20 cellular contexts compared by ENCODE assay signal in genomic region chr10:119257894-119258293, GRCh38. TPM values are rescaled to one million over a fixed set of nuclear protein-coding genes. Genes with fewer than 3 reads are reported as not detected.
A peak's percentile ranks its signal among the peaks of the same experiment; 100 is the strongest.
DNase-seq lines count a peak whose midpoint lies in the region; ATAC-seq and TF ChIP-seq lines count a peak whose summit lies in the region.
"Had no signal": no experiment of that assay in that cellular context is flagged by ENCODE, and none has a peak within 500 bp of the region (broad histone marks: within the 10 kb centered on the region; RNA-seq: fewer than 3 reads in every experiment).

No MANE protein-coding gene starts in this region.

- H3K9me3 ChIP-seq in A673 (ENCODE audit: low read depth, low read length, poor library complexity, severe bottlenecking), result no peaks in the 10 kb centered on the region
- H3K9me3 ChIP-seq in HEK293 (ENCODE audit: control insufficient read depth, insufficient read depth, low read depth, low read length), result no peaks in the 10 kb centered on the region
- H3K9me3 ChIP-seq: MG63 had no signal

- peak overlapping the region; percentile 91 for H3K27ac Mint-ChIP-seq in endothelial cell (ENCODE audit: unreplicated experiment)
- peak overlapping the region in 6 of 10 donors; percentile 3 to 87 (median 16) for H3K27ac Mint-ChIP-seq in naive thymus-derived CD8-positive, alpha-beta T cell

- H3K4me1 Mint-ChIP-seq in endothelial cell (ENCODE audit: unreplicated experiment), result peaks cover 44% of the 10 kb centered on the region
- peaks cover 6 to 20% (median 13%) of the 10 kb centered on the region in 4 donors for H3K4me1 Mint-ChIP-seq in naive thymus-derived CD8-positive, alpha-beta T cell

- DNase-seq in A673 (ENCODE audit: low spot score) (no peak), endothelial cell (ENCODE audit: low spot score) (no peak), iPS-NIHi11 (ENCODE audit: low spot score) (no peak), cortex of kidney (lab: John Stamatoyannopoulos, UW) (no peak)
- DNase-seq in naive thymus-derived CD8-positive, alpha-beta T cell, result no peak
- DNase-seq: ACHN; CD8-positive, alpha-beta memory T cell; DND-41; GF-D8; GOT3; MG63; NCI-H1092 treated with DMSO at 0.1 percent for 48 hours; NCI-H187; NCI-H446 treated with DMSO at 0.1 percent for 48 hours; NCI-H748 treated with DMSO at 0.1 percent for 48 hours; PC-3 had no signal

- CTCF ChIA-PET in A673 (lab: Charles Lee), result interaction anchor here (0.6 kb wide), 1 partner anchor 49 kb away, joined by 5 read pairs; no protein-coding TSS in a partner anchor
- CTCF ChIA-PET in HEK293 (lab: Yijun Ruan, JAX), result interaction anchor here (1.2 kb wide), 1 partner anchor 51 kb away, joined by 3 read pairs; no protein-coding TSS in a partner anchor

- peaks cover 13% of the 10 kb centered on the region for H3K27me3 Mint-ChIP-seq in endothelial cell (ENCODE audit: unreplicated experiment)
- H3K27me3 Mint-ChIP-seq in naive thymus-derived CD8-positive, alpha-beta T cell, result no peaks in the 10 kb centered on the region
- H3K27me3 Mint-ChIP-seq: CD8-positive, alpha-beta memory T cell had no signal

- H3K27ac ChIP-seq in A673 (ENCODE audit: low read depth, low read length, poor library complexity, severe bottlenecking), result peak overlapping the region; percentile 13
- H3K27ac ChIP-seq in HEK293 (ENCODE audit: extremely low read depth, low read depth, low read length), result no peak overlapping the region
- H3K27ac ChIP-seq: KMS-11 had no signal

- no peak overlapping the region for H3K4me3 Mint-ChIP-seq in endothelial cell (ENCODE audit: unreplicated experiment)
- H3K4me3 Mint-ChIP-seq in naive thymus-derived CD8-positive, alpha-beta T cell, result no peak overlapping the region
- H3K4me3 Mint-ChIP-seq: CD8-positive, alpha-beta memory T cell had no signal

- no peaks in the 10 kb centered on the region for H3K36me3 ChIP-seq in A673 (ENCODE audit: insufficient read depth, low read length, poor library complexity, severe bottlenecking)
- no peaks in the 10 kb centered on the region for H3K36me3 ChIP-seq in HEK293 (ENCODE audit: control insufficient read depth in 2 of 2, insufficient read depth in 1 of 2, low read length in 2 of 2)
- H3K36me3 ChIP-seq: MG63 had no signal

- H3K4me3 ChIP-seq in A673 (ENCODE audit: low read depth, low read length, poor library complexity, severe bottlenecking), result no peak overlapping the region
- no peak overlapping the region for H3K4me3 ChIP-seq in HEK293 (ENCODE audit: low read depth, low read length)
- H3K4me3 ChIP-seq: MG63 had no signal

- BruUV-seq in A673 (replicated peaks; lab: Mats Ljungman, UMichigan), result no TSS peak

- H3K4me1 ChIP-seq in A673 (ENCODE audit: insufficient read depth, low read length, poor library complexity, severe bottlenecking), result peaks cover 29% of the 10 kb centered on the region
- H3K4me1 ChIP-seq in HEK293 (ENCODE audit: control insufficient read depth, insufficient read depth, low read length), result peaks cover 7% of the 10 kb centered on the region

- H3K36me3 Mint-ChIP-seq in endothelial cell (ENCODE audit: low read depth, unreplicated experiment), result peaks cover 34% of the 10 kb centered on the region
- H3K36me3 Mint-ChIP-seq in naive thymus-derived CD8-positive, alpha-beta T cell, result peaks cover 0 to 12% (median 5%) of the 10 kb centered on the region in 3 donors

- no peak for ATAC-seq in naive thymus-derived CD8-positive, alpha-beta T cell
- ATAC-seq in HG03354 (IDR thresholded peaks at IDR 0.05; ENCODE audit: poor library complexity, severe bottlenecking, unreplicated experiment), result no peak
- ATAC-seq in HG02759 (IDR thresholded peaks at IDR 0.05; ENCODE audit: unreplicated experiment), result no peak
- ATAC-seq: PC-3 had no signal

- TF ChIP-seq CTCF in A673 (conservative IDR thresholded peaks at IDR 0.05; ENCODE audit: low read depth, low read length) (no peak), HEK293 (tag by site-specific recombination; IDR thresholded peaks at IDR 0.05) (no peak), endothelial cell (IDR thresholded peaks at IDR 0.05; ENCODE audit: unreplicated experiment) (no peak)

- H3K9me3 Mint-ChIP-seq in endothelial cell (ENCODE audit: unreplicated experiment), result no peaks in the 10 kb centered on the region
- H3K9me3 Mint-ChIP-seq in naive thymus-derived CD8-positive, alpha-beta T cell, result no peaks in the 10 kb centered on the region
- H3K9me3 Mint-ChIP-seq: CD8-positive, alpha-beta memory T cell had no signal

- POLR2A ChIA-PET in A673 (lab: Charles Lee; ENCODE audit: low non-redundant PET), result no interaction called here
- POLR2A ChIA-PET in HEK293 (lab: Yijun Ruan, JAX), result no interaction called here
- POLR2A ChIA-PET in naive thymus-derived CD8-positive, alpha-beta T cell (lab: Charles Lee), result no interaction called here

- intact Hi-C loops in A673 (cut with micrococcal nuclease; ENCODE audit: unreplicated experiment), result no loop called here

- H3K27me3 ChIP-seq in A673 (replicated peaks; ENCODE audit: insufficient read depth, low read depth, low read length, poor library complexity), result no peaks in the 10 kb centered on the region
- H3K27me3 ChIP-seq: MG63 had no signal

TF ChIP-seq in HEK293, 187 proteins besides CTCF, POLR2A, EP300 and RAD21:
- TF ChIP-seq ZFHX2 (tag by site-specific recombination; conservative IDR thresholded peaks at IDR 0.05) (peak; percentile 43; the same call in 1 of the 2 replicates), KLF7 (tag by site-specific recombination; IDR thresholded peaks at IDR 0.05; ENCODE audit: borderline replicate concordance) (no peak), RBAK (tag by site-specific recombination; IDR thresholded peaks at IDR 0.05) (no peak), ZNF274 (IDR thresholded peaks at IDR 0.05; ENCODE audit: low read length) (no peak), ZNF274 (tag by site-specific recombination; IDR thresholded peaks at IDR 0.05; ENCODE audit: borderline replicate concordance) (no peak), IKZF3 (tag by site-specific recombination; IDR thresholded peaks at IDR 0.05) (no peak), SETDB1 (IDR thresholded peaks at IDR 0.05; ENCODE audit: insufficient read length, low read length) (no peak), EGR2 (tag by site-specific recombination; IDR thresholded peaks at IDR 0.05; ENCODE audit: low read depth) (peak; percentile 46; the same call in 1 of the 2 replicates), ZNF223 (tag by site-specific recombination; IDR thresholded peaks at IDR 0.05) (no peak)
TF ChIP-seq in HEK293: peak in this region for 2.

RNA-seq across cellular contexts. Expression of gene GRK5, which starts 50.5 kb away (rescaled TPM):
- 54.7 and 58.2 TPM in 2 replicates for total RNA-seq in A673 (2021)
- total RNA-seq in endothelial cell (ENCODE audit: unreplicated experiment), result 163 TPM
- total RNA-seq in naive thymus-derived CD8-positive, alpha-beta T cell, result 10 to 100 TPM; 22.6 to 23.2 TPM
- 10 to 100 TPM in 2 of 3 donors, 1 to 10 TPM in 1; 4.4 to 11.0 (median 10.0) TPM for polyA plus RNA-seq in naive thymus-derived CD8-positive, alpha-beta T cell
